In the genomic region with DNA sequence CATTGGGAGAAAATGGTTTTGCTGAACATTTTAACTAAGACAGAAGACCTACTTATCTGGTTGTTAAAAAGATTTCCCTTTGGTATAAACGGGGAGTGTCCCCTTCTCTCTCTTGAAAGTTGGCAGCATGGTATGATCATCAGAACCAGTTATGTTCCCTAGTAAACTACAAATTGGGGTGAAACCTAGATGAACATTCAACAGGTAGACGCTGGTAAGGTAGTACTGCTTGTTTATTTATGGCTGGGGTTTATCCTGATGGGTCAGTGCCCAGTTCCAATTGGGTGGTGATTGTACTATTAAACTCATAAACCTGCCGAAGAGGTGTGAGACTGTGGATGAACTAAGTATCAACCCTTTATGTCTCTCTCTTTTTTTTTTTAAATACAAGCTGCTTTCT, we compare ENCODE assay signal across 8 cellular contexts.
"Had no signal": no experiment of that assay in that cellular context is flagged by ENCODE, and none has a peak within 500 bp of the region (broad histone marks: within the 10 kb centered on the region; RNA-seq: fewer than 3 reads in every experiment).

No MANE protein-coding gene starts in this region.

- FAIRE-seq: G401.6, GM12878, GM12891, GM12892, GM18507, GM19239 had no signal

- H3K4me3 ChIP-seq: GM12878 had no signal

- ATAC-seq: GM12878 had no signal

- DNase-seq: GDM1, GF-D8 had no signal
